8 cellular contexts compared by ENCODE assay signal in genomic region chr11:67427364-67427859, GRCh38. TPM values are rescaled to one million over a fixed set of nuclear protein-coding genes. Genes with fewer than 3 reads are reported as not detected.
DNase-seq lines count a peak whose midpoint lies in the region; ATAC-seq, FAIRE-seq and TF ChIP-seq lines count a peak whose summit lies in the region.
"Not testable (repeated sequence)": the region's sequence is repeated elsewhere in the genome, so short reads cannot be mapped to it uniquely, and the experiment has no call there.

No MANE protein-coding gene starts in this region.

- not testable (repeated sequence) for H3K9me2 ChIP-seq in MM.1S (replicated peaks; ENCODE audit: insufficient read depth, low read length)

- in situ Hi-C loops in transverse colon (cut with MboI; ENCODE audit: low pct_ligation_motif_present in 1 of 4, low pct_unique_long_range_greater_than_20kb in 1 of 4, low sequenced_read_pairs in 3 of 4): not testable (repeated sequence)

- not testable (repeated sequence) for H3K9me3 Mint-ChIP-seq in activated CD8-positive, alpha-beta T cell treated with anti-CD3 and anti-CD28 coated beads for 36 hours

- not testable (repeated sequence) for H3K27me3 Mint-ChIP-seq in activated CD8-positive, alpha-beta T cell treated with anti-CD3 and anti-CD28 coated beads for 36 hours

- H3K4me1 Mint-ChIP-seq in activated CD8-positive, alpha-beta T cell treated with anti-CD3 and anti-CD28 coated beads for 36 hours (ENCODE audit: low read depth): peaks cover 22% of the 10 kb centered on the region

- not testable (repeated sequence) for TF ChIP-seq POLR2A in transverse colon (IDR thresholded peaks at IDR 0.05)

- not testable (repeated sequence) for FAIRE-seq in bronchial epithelial cell (lab: Jason Lieb, UNC)

- H3K4me3 Mint-ChIP-seq in activated CD8-positive, alpha-beta T cell treated with anti-CD3 and anti-CD28 coated beads for 36 hours: peak overlapping the region; percentile 94

- POLR2A ChIA-PET in activated CD8-positive, alpha-beta T cell treated with anti-CD3 and anti-CD28 coated beads for 36 hours (lab: Charles Lee): interaction anchor here (1.0 to 2.6 kb wide), 7 partner anchors 8 to 187 kb away, joined by 3 to 27 read pairs (median 5); partner anchors contain the start of gene PTPRCAP

- H3K4me3 ChIP-seq in MM.1S (ENCODE audit: low read length) (peak overlapping the region; percentile 98), bronchial epithelial cell (ENCODE audit: low read depth, low read length) (peak overlapping the region; percentile 76), foreskin fibroblast (ENCODE audit: low read depth in 1 of 2, low read length in 2 of 2) (peak overlapping the region; percentile 79 to 95), mesodermal cell (ENCODE audit: extremely low read depth, insufficient read depth, low read length, poor library complexity, severe bottlenecking) (peak overlapping the region; percentile 93), retinal pigment epithelial cell (ENCODE audit: low read length) (peak overlapping the region; percentile 63), transverse colon (peak overlapping the region in 3 of 4 donors; percentile 87 to 95 (median 89))

- WGBS in mesodermal cell (ENCODE audit: insufficient coverage in 2 of 2), 2 experiments: 87 to 93% methylated on average over 12 to 17 of the region's 19 CpGs
- 60 to 71% methylated on average over 1 to 19 of the region's 19 CpGs for WGBS in transverse colon (ENCODE audit: low coverage in 1 of 2), 2 donors

- peak overlapping the region; percentile 90 for H3K9ac ChIP-seq in MM.1S (ENCODE audit: low read length)

- intact Hi-C loops in activated CD8-positive, alpha-beta T cell treated with anti-CD3 and anti-CD28 coated beads for 36 hours (cut with micrococcal nuclease); transverse colon (cut with DNase I; ENCODE audit: low total_unique reads): not testable (repeated sequence)

- not testable (repeated sequence) for H3K36me3 Mint-ChIP-seq in activated CD8-positive, alpha-beta T cell treated with anti-CD3 and anti-CD28 coated beads for 36 hours (ENCODE audit: low read depth)

- H4K20me1 ChIP-seq in MM.1S (ENCODE audit: insufficient read depth, low read length): not testable (repeated sequence)

- peak; percentile 67 for DNase-seq in DMS53 (lab: John Stamatoyannopoulos, UW)
- DNase-seq in MM.1S: peak; percentile 13
- peak; percentile 63 for DNase-seq in activated CD8-positive, alpha-beta T cell treated with anti-CD3 and anti-CD28 coated beads for 36 hours
- not testable (repeated sequence) for DNase-seq in bronchial epithelial cell (ENCODE audit: low read depth); foreskin fibroblast; retinal pigment epithelial cell (ENCODE audit: low read depth); transverse colon

- ATAC-seq in activated CD8-positive, alpha-beta T cell treated with anti-CD3 and anti-CD28 coated beads for 36 hours: not testable (repeated sequence)

- peak overlapping the region; percentile 69 for H2AFZ ChIP-seq in MM.1S (ENCODE audit: low read length)

- CTCF ChIA-PET in activated CD8-positive, alpha-beta T cell treated with anti-CD3 and anti-CD28 coated beads for 36 hours (lab: Charles Lee): interaction anchor here (1.7 kb wide), 1 partner anchor 26 kb away, joined by 6 read pairs; the partner anchor contains the start of gene PPP1CA

- TF ChIP-seq CTCF in MM.1S (IDR thresholded peaks at IDR 0.05; ENCODE audit: low read length); activated CD8-positive, alpha-beta T cell treated with anti-CD3 and anti-CD28 coated beads for 36 hours (IDR thresholded peaks at IDR 0.05); bronchial epithelial cell (IDR thresholded peaks at IDR 0.05; ENCODE audit: insufficient read depth, low read length, severe bottlenecking); foreskin fibroblast (IDR thresholded peaks at IDR 0.05; ENCODE audit: low read depth, low read length); retinal pigment epithelial cell (conservative IDR thresholded peaks at IDR 0.05; ENCODE audit: low read depth, low read length); transverse colon (IDR thresholded peaks at IDR 0.05): not testable (repeated sequence)

- not testable (repeated sequence) for H3K4me1 ChIP-seq in MM.1S (ENCODE audit: low read length); mesodermal cell (ENCODE audit: control insufficient read depth, insufficient read depth, low read length, poor library complexity, severe bottlenecking)
- H3K4me1 ChIP-seq in transverse colon: peaks cover 11 to 19% (median 15%) of the 10 kb centered on the region in 4 donors

- H3K79me2 ChIP-seq in MM.1S (ENCODE audit: low read length): peaks cover 33% of the 10 kb centered on the region

- H3F3A ChIP-seq in MM.1S (ENCODE audit: insufficient read depth, low read length): not testable (repeated sequence)

- peak overlapping the region; percentile 96 for H3K27ac Mint-ChIP-seq in activated CD8-positive, alpha-beta T cell treated with anti-CD3 and anti-CD28 coated beads for 36 hours

- not testable (repeated sequence) for TF ChIP-seq EP300 in transverse colon (IDR thresholded peaks at IDR 0.05; ENCODE audit: low read depth)

- not testable (repeated sequence) for H3K9me3 ChIP-seq in MM.1S (replicated peaks; ENCODE audit: insufficient read depth, low read length); mesodermal cell (ENCODE audit: control insufficient read depth, low read length); transverse colon

- H3K4me2 ChIP-seq in MM.1S (ENCODE audit: low read depth, low read length): peak overlapping the region; percentile 82

- not testable (repeated sequence) for H3K36me3 ChIP-seq in MM.1S (replicated peaks; ENCODE audit: insufficient read depth, low read length)
- H3K36me3 ChIP-seq in bronchial epithelial cell (ENCODE audit: control insufficient read depth, insufficient read depth, low read length): peaks cover 12% of the 10 kb centered on the region
- peaks cover 29% of the 10 kb centered on the region for H3K36me3 ChIP-seq in mesodermal cell (ENCODE audit: control insufficient read depth, insufficient read depth, low read length)
- peaks cover 0 to 11% (median 4%) of the 10 kb centered on the region in 4 donors for H3K36me3 ChIP-seq in transverse colon

- not testable (repeated sequence) for H3K27me3 ChIP-seq in MM.1S (replicated peaks; ENCODE audit: insufficient read depth, low read length); bronchial epithelial cell (ENCODE audit: control insufficient read depth, insufficient read depth, low read length); transverse colon

- H3K27ac ChIP-seq in MM.1S (ENCODE audit: low read length): peak overlapping the region; percentile 68
- not testable (repeated sequence) for H3K27ac ChIP-seq in mesodermal cell (ENCODE audit: low read depth, low read length, severe bottlenecking)
- peak overlapping the region; percentile 91 to 95 (median 94) for H3K27ac ChIP-seq in transverse colon

RNA-seq across cellular contexts. Expression of gene RPS6KB2, which starts 0.9 kb away (rescaled TPM):
- 10 to 100 TPM; 54.8 to 57.4 TPM for total RNA-seq in activated CD8-positive, alpha-beta T cell treated with anti-CD3 and anti-CD28 coated beads for 36 hours
- total RNA-seq in bronchial epithelial cell (62.9 and 98.6 TPM in 2 replicates), transverse colon (100 to 1,000 TPM in 1 of 4 donors, 10 to 100 TPM in 3; 53.5 to 108 (median 75.9) TPM)
- polyA plus RNA-seq in mesodermal cell (2013, experiment 1 of 2): 43.4 TPM
- polyA plus RNA-seq in mesodermal cell (2013, experiment 2 of 2): 42.5 TPM

RNA-seq across cellular contexts. Expression of gene PTPRCAP, which starts 10.1 kb away (rescaled TPM):
- total RNA-seq in activated CD8-positive, alpha-beta T cell treated with anti-CD3 and anti-CD28 coated beads for 36 hours: 100 to 1,000 TPM; 107 to 114 TPM
- 0.26 and 0.51 TPM in 2 replicates for total RNA-seq in bronchial epithelial cell
- 1.5 TPM for polyA plus RNA-seq in mesodermal cell (2013, experiment 1 of 2)
- polyA plus RNA-seq in mesodermal cell (2013, experiment 2 of 2): 1.3 TPM
- total RNA-seq in transverse colon: 10 to 100 TPM; 13.2 to 78.9 (median 53.9) TPM

RNA-seq across cellular contexts. Expression of gene CARNS1, which starts 11.9 kb away (rescaled TPM):
- 1 to 10 TPM; 6.2 to 6.9 TPM for total RNA-seq in activated CD8-positive, alpha-beta T cell treated with anti-CD3 and anti-CD28 coated beads for 36 hours
- total RNA-seq in bronchial epithelial cell (under 0.01 TPM in 1 of 2 replicates, not detected in the other), transverse colon (1 to 10 TPM in 1 of 4 donors, under 1 TPM in 3; 0.27 to 4.4 (median 0.43) TPM)
- polyA plus RNA-seq in mesodermal cell (2013, experiment 1 of 2): 0.11 TPM
- polyA plus RNA-seq in mesodermal cell (2013, experiment 2 of 2): 0.20 TPM

RNA-seq across cellular contexts. Expression of gene CORO1B, which starts 15.9 kb away (rescaled TPM):
- total RNA-seq in activated CD8-positive, alpha-beta T cell treated with anti-CD3 and anti-CD28 coated beads for 36 hours: 100 to 1,000 TPM; 254 to 276 TPM
- 105 and 133 TPM in 2 replicates for total RNA-seq in bronchial epithelial cell
- 109 TPM for polyA plus RNA-seq in mesodermal cell (2013, experiment 1 of 2)
- polyA plus RNA-seq in mesodermal cell (2013, experiment 2 of 2): 83.0 TPM
- total RNA-seq in transverse colon: 100 to 1,000 TPM in 3 of 4 donors, 10 to 100 TPM in 1; 72.6 to 204 (median 151) TPM

RNA-seq across cellular contexts. Expression of gene TBC1D10C, which starts 23.5 kb away (rescaled TPM):
- total RNA-seq in activated CD8-positive, alpha-beta T cell treated with anti-CD3 and anti-CD28 coated beads for 36 hours: 100 to 1,000 TPM; 138 to 144 TPM
- total RNA-seq in bronchial epithelial cell (not detected in 2 replicates), transverse colon (10 to 100 TPM in 2 of 4 donors, 1 to 10 TPM in 2; 1.2 to 17.2 (median 7.4) TPM)
- 1.8 TPM for polyA plus RNA-seq in mesodermal cell (2013, experiment 1 of 2)
- 0.91 TPM for polyA plus RNA-seq in mesodermal cell (2013, experiment 2 of 2)
